In the genomic region with DNA sequence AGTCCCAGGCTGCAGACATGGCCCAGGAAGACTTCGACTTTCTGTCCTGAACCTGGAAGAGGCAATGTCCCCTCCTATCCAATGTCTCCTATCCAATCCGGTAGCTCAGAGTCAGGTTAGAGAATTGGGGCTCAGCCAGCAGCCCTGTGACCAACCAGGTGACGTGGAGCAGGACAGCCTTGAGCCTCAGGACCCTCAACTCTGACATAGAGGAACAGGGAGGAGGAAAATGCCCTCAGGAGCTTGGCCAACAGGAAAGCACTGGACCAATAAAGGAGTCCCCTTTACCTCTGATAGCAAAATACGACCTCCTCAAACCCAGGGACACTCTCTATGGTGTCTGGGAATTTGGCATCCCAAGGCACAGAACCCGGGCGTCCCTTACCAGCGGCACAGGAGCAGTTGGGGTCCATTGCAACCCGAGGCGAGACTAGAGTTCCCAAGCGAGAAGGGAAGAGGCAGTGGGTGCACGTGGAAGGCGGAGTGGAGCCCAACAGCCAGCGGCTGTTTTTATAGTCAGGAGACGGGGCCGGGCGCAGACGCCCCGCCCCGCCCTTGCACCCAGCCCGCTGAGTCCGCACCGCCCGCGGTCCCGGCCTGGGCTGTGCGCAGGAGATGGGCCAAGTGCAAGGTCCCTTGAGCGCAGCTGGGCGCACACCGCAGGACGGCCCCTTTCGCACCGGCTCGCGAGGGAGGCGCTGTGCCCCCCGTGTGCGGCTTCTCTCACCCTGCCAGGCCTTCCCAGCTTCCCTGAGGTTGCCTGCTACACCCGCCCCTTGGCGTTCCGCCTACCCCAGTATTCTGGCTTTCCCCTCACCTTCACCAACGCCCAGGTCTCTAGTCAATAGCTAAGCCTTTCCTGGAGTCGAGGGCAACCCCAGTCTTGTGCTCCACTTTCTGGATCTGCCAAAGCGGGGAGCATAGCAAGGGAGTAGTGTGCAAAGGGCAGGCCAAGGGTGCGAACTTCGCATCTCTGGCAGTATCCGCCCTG, we compare ENCODE assay signal across 1 cellular context.
A peak's percentile ranks its signal among the peaks of the same experiment; 100 is the strongest.
TF ChIP-seq lines count a peak whose summit lies in the region.

A gene (minus strand): TSS at position 485 of the 991 bp plus-strand sequence. CDS start 72 bp downstream, at position 413.

TF ChIP-seq in HepG2, 621 proteins besides CTCF, POLR2A, EP300 and RAD21 (continued from another document and continues in another):
- TF ChIP-seq, protein P1, sequence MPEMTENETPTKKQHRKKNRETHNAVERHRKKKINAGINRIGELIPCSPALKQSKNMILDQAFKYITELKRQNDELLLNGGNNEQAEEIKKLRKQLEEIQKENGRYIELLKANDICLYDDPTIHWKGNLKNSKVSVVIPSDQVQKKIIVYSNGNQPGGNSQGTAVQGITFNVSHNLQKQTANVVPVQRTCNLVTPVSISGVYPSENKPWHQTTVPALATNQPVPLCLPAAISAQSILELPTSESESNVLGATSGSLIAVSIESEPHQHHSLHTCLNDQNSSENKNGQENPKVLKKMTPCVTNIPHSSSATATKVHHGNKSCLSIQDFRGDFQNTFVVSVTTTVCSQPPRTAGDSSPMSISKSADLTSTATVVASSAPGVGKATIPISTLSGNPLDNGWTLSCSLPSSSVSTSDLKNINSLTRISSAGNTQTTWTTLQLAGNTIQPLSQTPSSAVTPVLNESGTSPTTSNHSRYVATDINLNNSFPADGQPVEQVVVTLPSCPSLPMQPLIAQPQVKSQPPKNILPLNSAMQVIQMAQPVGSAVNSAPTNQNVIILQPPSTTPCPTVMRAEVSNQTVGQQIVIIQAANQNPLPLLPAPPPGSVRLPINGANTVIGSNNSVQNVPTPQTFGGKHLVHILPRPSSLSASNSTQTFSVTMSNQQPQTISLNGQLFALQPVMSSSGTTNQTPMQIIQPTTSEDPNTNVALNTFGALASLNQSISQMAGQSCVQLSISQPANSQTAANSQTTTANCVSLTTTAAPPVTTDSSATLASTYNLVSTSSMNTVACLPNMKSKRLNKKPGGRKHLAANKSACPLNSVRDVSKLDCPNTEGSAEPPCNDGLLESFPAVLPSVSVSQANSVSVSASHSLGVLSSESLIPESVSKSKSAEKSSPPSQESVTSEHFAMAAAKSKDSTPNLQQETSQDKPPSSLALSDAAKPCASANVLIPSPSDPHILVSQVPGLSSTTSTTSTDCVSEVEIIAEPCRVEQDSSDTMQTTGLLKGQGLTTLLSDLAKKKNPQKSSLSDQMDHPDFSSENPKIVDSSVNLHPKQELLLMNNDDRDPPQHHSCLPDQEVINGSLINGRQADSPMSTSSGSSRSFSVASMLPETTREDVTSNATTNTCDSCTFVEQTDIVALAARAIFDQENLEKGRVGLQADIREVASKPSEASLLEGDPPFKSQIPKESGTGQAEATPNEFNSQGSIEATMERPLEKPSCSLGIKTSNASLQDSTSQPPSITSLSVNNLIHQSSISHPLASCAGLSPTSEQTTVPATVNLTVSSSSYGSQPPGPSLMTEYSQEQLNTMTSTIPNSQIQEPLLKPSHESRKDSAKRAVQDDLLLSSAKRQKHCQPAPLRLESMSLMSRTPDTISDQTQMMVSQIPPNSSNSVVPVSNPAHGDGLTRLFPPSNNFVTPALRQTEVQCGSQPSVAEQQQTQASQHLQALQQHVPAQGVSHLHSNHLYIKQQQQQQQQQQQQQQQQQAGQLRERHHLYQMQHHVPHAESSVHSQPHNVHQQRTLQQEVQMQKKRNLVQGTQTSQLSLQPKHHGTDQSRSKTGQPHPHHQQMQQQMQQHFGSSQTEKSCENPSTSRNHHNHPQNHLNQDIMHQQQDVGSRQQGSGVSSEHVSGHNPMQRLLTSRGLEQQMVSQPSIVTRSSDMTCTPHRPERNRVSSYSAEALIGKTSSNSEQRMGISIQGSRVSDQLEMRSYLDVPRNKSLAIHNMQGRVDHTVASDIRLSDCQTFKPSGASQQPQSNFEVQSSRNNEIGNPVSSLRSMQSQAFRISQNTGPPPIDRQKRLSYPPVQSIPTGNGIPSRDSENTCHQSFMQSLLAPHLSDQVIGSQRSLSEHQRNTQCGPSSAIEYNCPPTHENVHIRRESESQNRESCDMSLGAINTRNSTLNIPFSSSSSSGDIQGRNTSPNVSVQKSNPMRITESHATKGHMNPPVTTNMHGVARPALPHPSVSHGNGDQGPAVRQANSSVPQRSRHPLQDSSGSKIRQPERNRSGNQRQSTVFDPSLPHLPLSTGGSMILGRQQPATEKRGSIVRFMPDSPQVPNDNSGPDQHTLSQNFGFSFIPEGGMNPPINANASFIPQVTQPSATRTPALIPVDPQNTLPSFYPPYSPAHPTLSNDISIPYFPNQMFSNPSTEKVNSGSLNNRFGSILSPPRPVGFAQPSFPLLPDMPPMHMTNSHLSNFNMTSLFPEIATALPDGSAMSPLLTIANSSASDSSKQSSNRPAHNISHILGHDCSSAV (CRISPR knock-in tag; IDR thresholded peaks at IDR 0.05; ENCODE audit: borderline replicate concordance), result no peak
- TF ChIP-seq, protein P2, sequence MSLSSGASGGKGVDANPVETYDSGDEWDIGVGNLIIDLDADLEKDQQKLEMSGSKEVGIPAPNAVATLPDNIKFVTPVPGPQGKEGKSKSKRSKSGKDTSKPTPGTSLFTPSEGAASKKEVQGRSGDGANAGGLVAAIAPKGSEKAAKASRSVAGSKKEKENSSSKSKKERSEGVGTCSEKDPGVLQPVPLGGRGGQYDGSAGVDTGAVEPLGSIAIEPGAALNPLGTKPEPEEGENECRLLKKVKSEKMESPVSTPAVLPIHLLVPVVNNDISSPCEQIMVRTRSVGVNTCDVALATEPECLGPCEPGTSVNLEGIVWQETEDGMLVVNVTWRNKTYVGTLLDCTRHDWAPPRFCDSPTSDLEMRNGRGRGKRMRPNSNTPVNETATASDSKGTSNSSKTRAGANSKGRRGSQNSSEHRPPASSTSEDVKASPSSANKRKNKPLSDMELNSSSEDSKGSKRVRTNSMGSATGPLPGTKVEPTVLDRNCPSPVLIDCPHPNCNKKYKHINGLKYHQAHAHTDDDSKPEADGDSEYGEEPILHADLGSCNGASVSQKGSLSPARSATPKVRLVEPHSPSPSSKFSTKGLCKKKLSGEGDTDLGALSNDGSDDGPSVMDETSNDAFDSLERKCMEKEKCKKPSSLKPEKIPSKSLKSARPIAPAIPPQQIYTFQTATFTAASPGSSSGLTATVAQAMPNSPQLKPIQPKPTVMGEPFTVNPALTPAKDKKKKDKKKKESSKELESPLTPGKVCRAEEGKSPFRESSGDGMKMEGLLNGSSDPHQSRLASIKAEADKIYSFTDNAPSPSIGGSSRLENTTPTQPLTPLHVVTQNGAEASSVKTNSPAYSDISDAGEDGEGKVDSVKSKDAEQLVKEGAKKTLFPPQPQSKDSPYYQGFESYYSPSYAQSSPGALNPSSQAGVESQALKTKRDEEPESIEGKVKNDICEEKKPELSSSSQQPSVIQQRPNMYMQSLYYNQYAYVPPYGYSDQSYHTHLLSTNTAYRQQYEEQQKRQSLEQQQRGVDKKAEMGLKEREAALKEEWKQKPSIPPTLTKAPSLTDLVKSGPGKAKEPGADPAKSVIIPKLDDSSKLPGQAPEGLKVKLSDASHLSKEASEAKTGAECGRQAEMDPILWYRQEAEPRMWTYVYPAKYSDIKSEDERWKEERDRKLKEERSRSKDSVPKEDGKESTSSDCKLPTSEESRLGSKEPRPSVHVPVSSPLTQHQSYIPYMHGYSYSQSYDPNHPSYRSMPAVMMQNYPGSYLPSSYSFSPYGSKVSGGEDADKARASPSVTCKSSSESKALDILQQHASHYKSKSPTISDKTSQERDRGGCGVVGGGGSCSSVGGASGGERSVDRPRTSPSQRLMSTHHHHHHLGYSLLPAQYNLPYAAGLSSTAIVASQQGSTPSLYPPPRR (CRISPR knock-in tag; IDR thresholded peaks at IDR 0.05; ENCODE audit: borderline replicate concordance), result peak; percentile 52; the same call in 1 of the 2 replicates
- no peak for TF ChIP-seq SETDB1 (CRISPR knock-in tag; IDR thresholded peaks at IDR 0.05; ENCODE audit: borderline replicate concordance)
- no peak for TF ChIP-seq SOX6 (IDR thresholded peaks at IDR 0.05)
- TF ChIP-seq SOX6 (CRISPR knock-in tag; IDR thresholded peaks at IDR 0.05), result peak; percentile 66
- no peak for TF ChIP-seq CEBPG (CRISPR knock-in tag; IDR thresholded peaks at IDR 0.05)
- TF ChIP-seq NONO (IDR thresholded peaks at IDR 0.05), result no peak
- peak; percentile 70 for TF ChIP-seq NONO (CRISPR knock-in tag; conservative IDR thresholded peaks at IDR 0.05)
- TF ChIP-seq ZFP62 (CRISPR knock-in tag; IDR thresholded peaks at IDR 0.05), result 0 out of 2 replicates have a peak, but pooled peaks have one; percentile 61
- peak; percentile 72 for TF ChIP-seq BORCS8-MEF2B (CRISPR knock-in tag; IDR thresholded peaks at IDR 0.05)
- peak; percentile 75; the same call in 1 of the 2 replicates for TF ChIP-seq ZSCAN29 (CRISPR knock-in tag; conservative IDR thresholded peaks at IDR 0.05)
- peak; percentile 63; the same call in 1 of the 2 replicates for TF ChIP-seq ZFP90 (CRISPR knock-in tag; IDR thresholded peaks at IDR 0.05; ENCODE audit: borderline replicate concordance)
- TF ChIP-seq XRCC5 (optimal IDR thresholded peaks at IDR 0.05; ENCODE audit: low read length), result peak; percentile 83
- TF ChIP-seq, protein P3, sequence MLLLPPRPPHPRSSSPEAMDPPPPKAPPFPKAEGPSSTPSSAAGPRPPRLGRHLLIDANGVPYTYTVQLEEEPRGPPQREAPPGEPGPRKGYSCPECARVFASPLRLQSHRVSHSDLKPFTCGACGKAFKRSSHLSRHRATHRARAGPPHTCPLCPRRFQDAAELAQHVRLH (CRISPR knock-in tag; IDR thresholded peaks at IDR 0.05; ENCODE audit: borderline replicate concordance, low read depth), result no peak
- no peak for TF ChIP-seq ZNF644 (CRISPR knock-in tag; IDR thresholded peaks at IDR 0.05; ENCODE audit: low read depth)
- peak; percentile 68; the same call in 1 of the 2 replicates for TF ChIP-seq HNF4A (CRISPR knock-in tag; IDR thresholded peaks at IDR 0.05)
- peak; percentile 67; the same call in 1 of the 2 replicates for TF ChIP-seq ZFX (CRISPR knock-in tag; IDR thresholded peaks at IDR 0.05; ENCODE audit: low read depth)
- peak; percentile 45; the same call in 1 of the 2 replicates for TF ChIP-seq KDM2A (CRISPR knock-in tag; IDR thresholded peaks at IDR 0.05; ENCODE audit: borderline replicate concordance, low read depth)
- peak; percentile 93 for TF ChIP-seq PHF21A (CRISPR knock-in tag; IDR thresholded peaks at IDR 0.05)
- TF ChIP-seq, protein P4, sequence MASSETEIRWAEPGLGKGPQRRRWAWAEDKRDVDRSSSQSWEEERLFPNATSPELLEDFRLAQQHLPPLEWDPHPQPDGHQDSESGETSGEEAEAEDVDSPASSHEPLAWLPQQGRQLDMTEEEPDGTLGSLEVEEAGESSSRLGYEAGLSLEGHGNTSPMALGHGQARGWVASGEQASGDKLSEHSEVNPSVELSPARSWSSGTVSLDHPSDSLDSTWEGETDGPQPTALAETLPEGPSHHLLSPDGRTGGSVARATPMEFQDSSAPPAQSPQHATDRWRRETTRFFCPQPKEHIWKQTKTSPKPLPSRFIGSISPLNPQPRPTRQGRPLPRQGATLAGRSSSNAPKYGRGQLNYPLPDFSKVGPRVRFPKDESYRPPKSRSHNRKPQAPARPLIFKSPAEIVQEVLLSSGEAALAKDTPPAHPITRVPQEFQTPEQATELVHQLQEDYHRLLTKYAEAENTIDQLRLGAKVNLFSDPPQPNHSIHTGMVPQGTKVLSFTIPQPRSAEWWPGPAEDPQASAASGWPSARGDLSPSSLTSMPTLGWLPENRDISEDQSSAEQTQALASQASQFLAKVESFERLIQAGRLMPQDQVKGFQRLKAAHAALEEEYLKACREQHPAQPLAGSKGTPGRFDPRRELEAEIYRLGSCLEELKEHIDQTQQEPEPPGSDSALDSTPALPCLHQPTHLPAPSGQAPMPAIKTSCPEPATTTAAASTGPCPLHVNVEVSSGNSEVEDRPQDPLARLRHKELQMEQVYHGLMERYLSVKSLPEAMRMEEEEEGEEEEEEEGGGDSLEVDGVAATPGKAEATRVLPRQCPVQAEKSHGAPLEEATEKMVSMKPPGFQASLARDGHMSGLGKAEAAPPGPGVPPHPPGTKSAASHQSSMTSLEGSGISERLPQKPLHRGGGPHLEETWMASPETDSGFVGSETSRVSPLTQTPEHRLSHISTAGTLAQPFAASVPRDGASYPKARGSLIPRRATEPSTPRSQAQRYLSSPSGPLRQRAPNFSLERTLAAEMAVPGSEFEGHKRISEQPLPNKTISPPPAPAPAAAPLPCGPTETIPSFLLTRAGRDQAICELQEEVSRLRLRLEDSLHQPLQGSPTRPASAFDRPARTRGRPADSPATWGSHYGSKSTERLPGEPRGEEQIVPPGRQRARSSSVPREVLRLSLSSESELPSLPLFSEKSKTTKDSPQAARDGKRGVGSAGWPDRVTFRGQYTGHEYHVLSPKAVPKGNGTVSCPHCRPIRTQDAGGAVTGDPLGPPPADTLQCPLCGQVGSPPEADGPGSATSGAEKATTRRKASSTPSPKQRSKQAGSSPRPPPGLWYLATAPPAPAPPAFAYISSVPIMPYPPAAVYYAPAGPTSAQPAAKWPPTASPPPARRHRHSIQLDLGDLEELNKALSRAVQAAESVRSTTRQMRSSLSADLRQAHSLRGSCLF (CRISPR knock-in tag; IDR thresholded peaks at IDR 0.05; ENCODE audit: borderline replicate concordance), result no peak
- TF ChIP-seq ZNF224 (CRISPR knock-in tag; IDR thresholded peaks at IDR 0.05), result 0 out of 2 replicates have a peak, but pooled peaks have one; percentile 22
- TF ChIP-seq, protein P5, sequence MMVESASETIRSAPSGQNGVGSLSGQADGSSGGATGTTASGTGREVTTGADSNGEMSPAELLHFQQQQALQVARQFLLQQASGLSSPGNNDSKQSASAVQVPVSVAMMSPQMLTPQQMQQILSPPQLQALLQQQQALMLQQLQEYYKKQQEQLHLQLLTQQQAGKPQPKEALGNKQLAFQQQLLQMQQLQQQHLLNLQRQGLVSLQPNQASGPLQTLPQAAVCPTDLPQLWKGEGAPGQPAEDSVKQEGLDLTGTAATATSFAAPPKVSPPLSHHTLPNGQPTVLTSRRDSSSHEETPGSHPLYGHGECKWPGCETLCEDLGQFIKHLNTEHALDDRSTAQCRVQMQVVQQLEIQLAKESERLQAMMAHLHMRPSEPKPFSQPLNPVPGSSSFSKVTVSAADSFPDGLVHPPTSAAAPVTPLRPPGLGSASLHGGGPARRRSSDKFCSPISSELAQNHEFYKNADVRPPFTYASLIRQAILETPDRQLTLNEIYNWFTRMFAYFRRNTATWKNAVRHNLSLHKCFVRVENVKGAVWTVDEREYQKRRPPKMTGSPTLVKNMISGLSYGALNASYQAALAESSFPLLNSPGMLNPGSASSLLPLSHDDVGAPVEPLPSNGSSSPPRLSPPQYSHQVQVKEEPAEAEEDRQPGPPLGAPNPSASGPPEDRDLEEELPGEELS (CRISPR knock-in tag; IDR thresholded peaks at IDR 0.05), result peak; percentile 19; the same call in 1 of the 2 replicates
- TF ChIP-seq SRY (CRISPR knock-in tag; IDR thresholded peaks at IDR 0.05), result 0 out of 2 replicates have a peak, but pooled peaks have one; percentile 25
- TF ChIP-seq, protein P6, sequence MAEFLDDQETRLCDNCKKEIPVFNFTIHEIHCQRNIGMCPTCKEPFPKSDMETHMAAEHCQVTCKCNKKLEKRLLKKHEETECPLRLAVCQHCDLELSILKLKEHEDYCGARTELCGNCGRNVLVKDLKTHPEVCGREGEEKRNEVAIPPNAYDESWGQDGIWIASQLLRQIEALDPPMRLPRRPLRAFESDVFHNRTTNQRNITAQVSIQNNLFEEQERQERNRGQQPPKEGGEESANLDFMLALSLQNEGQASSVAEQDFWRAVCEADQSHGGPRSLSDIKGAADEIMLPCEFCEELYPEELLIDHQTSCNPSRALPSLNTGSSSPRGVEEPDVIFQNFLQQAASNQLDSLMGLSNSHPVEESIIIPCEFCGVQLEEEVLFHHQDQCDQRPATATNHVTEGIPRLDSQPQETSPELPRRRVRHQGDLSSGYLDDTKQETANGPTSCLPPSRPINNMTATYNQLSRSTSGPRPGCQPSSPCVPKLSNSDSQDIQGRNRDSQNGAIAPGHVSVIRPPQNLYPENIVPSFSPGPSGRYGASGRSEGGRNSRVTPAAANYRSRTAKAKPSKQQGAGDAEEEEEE (CRISPR knock-in tag; IDR thresholded peaks at IDR 0.05; ENCODE audit: borderline replicate concordance), result 0 out of 2 replicates have a peak, but pooled peaks have one; percentile 45
- TF ChIP-seq PPARG (CRISPR knock-in tag; conservative IDR thresholded peaks at IDR 0.05), result 0 out of 2 replicates have a peak, but pooled peaks have one; percentile 9
- peak; percentile 23; the same call in 1 of the 2 replicates for TF ChIP-seq ZFP37 (CRISPR knock-in tag; IDR thresholded peaks at IDR 0.05; ENCODE audit: borderline replicate concordance)
